26 cellular contexts compared by ENCODE assay signal in genomic region chr11:92409347-92409746, GRCh38.
"Had no signal": no experiment of that assay in that cellular context is flagged by ENCODE, and none has a peak within 500 bp of the region (broad histone marks: within the 10 kb centered on the region; RNA-seq: fewer than 3 reads in every experiment).

No MANE protein-coding gene starts in this region.

- H2AFZ ChIP-seq: neural progenitor cell, parathyroid adenoma had no signal

- H3K79me2 ChIP-seq: parathyroid adenoma had no signal

- FAIRE-seq: islet of Langerhans, kidney had no signal

- H3K36me3 ChIP-seq: left lung, lower lobe of right lung, neural progenitor cell, neutrophil, right atrium auricular region, right lobe of liver, suprapubic skin, thoracic aorta, tibial artery, uterus had no signal

- H3K27me3 ChIP-seq: left lung, neural progenitor cell, neutrophil, right atrium auricular region, right lobe of liver, suprapubic skin, tibial artery, uterus had no signal

- H3K9me3 ChIP-seq: left lung, lower lobe of right lung, neutrophil, psoas muscle, right atrium auricular region, right lobe of liver, suprapubic skin, thoracic aorta, tibial artery, uterus had no signal

- DNase-seq: hypothalamus; immature natural killer cell; kidney; left colon; left lung; lower lobe of right lung; mammary epithelial cell; mesenchymal stem cell; naive thymus-derived CD8-positive, alpha-beta T cell; occipital lobe; psoas muscle; right lobe of liver; stimulated activated CD4-positive, alpha-beta T cell treated with anti-CD3 and anti-CD28 coated beads, Interleukin-1b, Interleukin-23, amount 100 ng/mL, for 48 hours; stimulated activated CD4-positive, alpha-beta T cell treated with anti-CD3 and anti-CD28 coated beads, Interleukin-2, amount 100 ng/mL, for 48 hours; stimulated activated CD4-positive, alpha-beta T cell treated with anti-CD3 and anti-CD28 coated beads, Interleukin-4, amount 100 ng/mL, for 4 hours; stimulated activated naive CD4-positive, alpha-beta T cell; tibial artery; uterus had no signal

- H3K4me2 ChIP-seq: neural progenitor cell, smooth muscle cell had no signal

- H3K27ac ChIP-seq: left lung, lower lobe of right lung, neural progenitor cell, neutrophil, parathyroid adenoma, psoas muscle, right atrium auricular region, right lobe of liver, suprapubic skin, thoracic aorta, tibial artery, uterus had no signal

- ATAC-seq: left colon; left lung; lower lobe of right lung; naive thymus-derived CD8-positive, alpha-beta T cell; psoas muscle; right lobe of liver had no signal

- H3K9ac ChIP-seq: neural progenitor cell, parathyroid adenoma had no signal

- H3K4me3 ChIP-seq: left lung, lower lobe of right lung, neural progenitor cell, psoas muscle, right atrium auricular region, right lobe of liver, smooth muscle cell, suprapubic skin, thoracic aorta, tibial artery, uterus had no signal
